Comparison of ENCODE assay signal across 8 cellular contexts in the genomic region with DNA sequence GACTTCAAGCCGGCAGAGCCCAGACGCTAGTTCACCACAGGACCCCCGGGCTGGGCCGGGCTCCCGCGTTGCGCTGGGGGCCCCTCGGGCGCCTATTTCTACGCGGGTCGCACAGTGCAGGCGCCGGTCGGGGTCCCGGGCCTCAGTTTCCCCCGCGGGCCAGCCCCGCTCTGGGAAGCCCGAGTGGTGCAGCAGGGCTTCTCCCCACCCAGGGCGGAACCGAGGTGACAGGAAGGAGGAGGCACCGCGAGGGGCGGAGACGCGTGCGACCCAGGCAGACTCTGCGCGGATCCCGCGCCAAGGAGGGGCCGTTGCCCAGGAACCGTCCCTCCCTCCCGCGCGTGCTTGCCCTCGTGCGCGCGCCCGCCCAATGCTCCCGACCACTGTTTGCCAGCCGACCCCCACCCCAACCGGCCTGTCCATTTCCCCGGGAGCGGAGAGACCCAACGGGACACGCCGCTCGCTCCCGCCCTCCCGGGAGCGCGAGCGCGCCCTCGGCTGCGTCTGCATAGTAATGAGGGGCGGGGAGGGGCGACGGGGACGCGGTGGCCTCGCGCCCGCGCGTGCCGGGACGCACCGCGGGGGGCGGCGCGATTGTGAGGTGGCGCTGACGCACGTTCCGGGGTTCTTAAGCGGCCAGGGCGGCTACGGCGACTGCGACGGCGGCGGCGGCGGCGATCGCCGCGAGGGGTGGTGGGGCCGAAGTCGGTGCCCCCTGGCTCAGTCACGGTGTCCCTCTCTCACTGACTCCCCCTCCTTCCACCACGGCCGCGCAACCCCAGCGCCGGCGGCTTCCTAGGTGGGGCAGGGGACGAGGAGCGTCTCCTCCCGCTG.
DNase-seq lines count a peak whose midpoint lies in the region; ATAC-seq and TF ChIP-seq lines count a peak whose summit lies in the region.

A gene (plus strand): TSS at position 657 of the 834 bp plus-strand sequence. CDS start 193 bp downstream, outside the sequence.

- ATAC-seq in GM19351 (IDR thresholded peaks at IDR 0.05; ENCODE audit: unreplicated experiment), result peak; percentile 53
- peak; percentile 53 for ATAC-seq in HG03520 (IDR thresholded peaks at IDR 0.05; ENCODE audit: unreplicated experiment)

- peak within 1 kb of the TSS; percentile 75 for H3K27ac ChIP-seq in C4-2B

- DNase-seq in NK-92 treated with Interleukin-12 subunit alpha and Interleukin-12 subunit beta, amount 100 ng/mL, for 24 hours (lab: John Stamatoyannopoulos, UW), result peak; percentile 89
- peak; percentile 96 for DNase-seq in activated CD8-positive, alpha-beta memory T cell treated with anti-CD3 and anti-CD28 coated beads for 24 hours
- DNase-seq in effector CD8-positive, alpha-beta T cell (lab: John Stamatoyannopoulos, UW), result peak; percentile 88
- DNase-seq in medulla oblongata (ENCODE audit: extremely low spot score), result peak; percentile 97
- DNase-seq in stimulated activated CD4-positive, alpha-beta T cell treated with anti-CD3 and anti-CD28 coated beads, TNF-alpha, amount 100 ng/mL, for 48 hours (ENCODE audit: low read depth in 3 of 3), result peak; percentile 78 to 87 (median 79)

- TF ChIP-seq CTCF in C4-2B (conservative IDR thresholded peaks at IDR 0.05), result no peak; the same call in 1 of the 2 replicates

Comparison
In these comparisons a context has a peak if more than half of its experiments do, and no peak if none do; other contexts are left out.
1. Peak in every context shown above with its lines: DNase-seq, ATAC-seq and H3K27ac ChIP-seq.